Comparison of ENCODE assay signal across 1 cellular context in genomic region chr3:177358085-177358967, GRCh38.
TF ChIP-seq lines count a peak whose summit lies in the region.

No MANE protein-coding gene starts in this region.

TF ChIP-seq in HepG2, 621 proteins besides CTCF, POLR2A, EP300 and RAD21 (continued from another document and continues in another):
- TF ChIP-seq, protein P1, sequence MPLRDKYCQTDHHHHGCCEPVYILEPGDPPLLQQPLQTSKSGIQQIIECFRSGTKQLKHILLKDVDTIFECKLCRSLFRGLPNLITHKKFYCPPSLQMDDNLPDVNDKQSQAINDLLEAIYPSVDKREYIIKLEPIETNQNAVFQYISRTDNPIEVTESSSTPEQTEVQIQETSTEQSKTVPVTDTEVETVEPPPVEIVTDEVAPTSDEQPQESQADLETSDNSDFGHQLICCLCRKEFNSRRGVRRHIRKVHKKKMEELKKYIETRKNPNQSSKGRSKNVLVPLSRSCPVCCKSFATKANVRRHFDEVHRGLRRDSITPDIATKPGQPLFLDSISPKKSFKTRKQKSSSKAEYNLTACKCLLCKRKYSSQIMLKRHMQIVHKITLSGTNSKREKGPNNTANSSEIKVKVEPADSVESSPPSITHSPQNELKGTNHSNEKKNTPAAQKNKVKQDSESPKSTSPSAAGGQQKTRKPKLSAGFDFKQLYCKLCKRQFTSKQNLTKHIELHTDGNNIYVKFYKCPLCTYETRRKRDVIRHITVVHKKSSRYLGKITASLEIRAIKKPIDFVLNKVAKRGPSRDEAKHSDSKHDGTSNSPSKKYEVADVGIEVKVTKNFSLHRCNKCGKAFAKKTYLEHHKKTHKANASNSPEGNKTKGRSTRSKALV (CRISPR knock-in tag; IDR thresholded peaks at IDR 0.05) = no peak; the same call in 1 of the 2 replicates
- TF ChIP-seq ZNF83 (CRISPR knock-in tag; IDR thresholded peaks at IDR 0.05; ENCODE audit: borderline replicate concordance) (no peak), TFE3 (CRISPR knock-in tag; IDR thresholded peaks at IDR 0.05) (no peak), MED8 (CRISPR knock-in tag; IDR thresholded peaks at IDR 0.05; ENCODE audit: insufficient replicate concordance) (peak; percentile 30), CENPT (CRISPR knock-in tag; IDR thresholded peaks at IDR 0.05; ENCODE audit: low read depth) (no peak), ZSCAN21 (CRISPR knock-in tag; IDR thresholded peaks at IDR 0.05; ENCODE audit: borderline replicate concordance) (no peak; the same call in 1 of the 2 replicates), RXRA (CRISPR knock-in tag; IDR thresholded peaks at IDR 0.05) (0 out of 2 replicates have a peak, but pooled peaks have one; percentile 26), KDM1A (CRISPR knock-in tag; IDR thresholded peaks at IDR 0.05) (no peak), MXI1 (IDR thresholded peaks at IDR 0.05; ENCODE audit: borderline replicate concordance, low read depth, low read length) (peak; percentile 48; the same call in 1 of the 3 replicates), GABPB1 (CRISPR knock-in tag; IDR thresholded peaks at IDR 0.05) (no peak; the same call in 1 of the 2 replicates), ZBTB38 (CRISPR knock-in tag; IDR thresholded peaks at IDR 0.05) (no peak), ONECUT2 (CRISPR knock-in tag; IDR thresholded peaks at IDR 0.05) (no peak), HMG20A (CRISPR knock-in tag; IDR thresholded peaks at IDR 0.05; ENCODE audit: borderline replicate concordance) (no peak; the same call in 1 of the 2 replicates), ZSCAN29 (CRISPR knock-in tag; conservative IDR thresholded peaks at IDR 0.05) (no peak), ZNF225 (CRISPR knock-in tag; IDR thresholded peaks at IDR 0.05) (no peak), ZNF121 (CRISPR knock-in tag; IDR thresholded peaks at IDR 0.05) (no peak), JARID2 (CRISPR knock-in tag; IDR thresholded peaks at IDR 0.05; ENCODE audit: insufficient replicate concordance) (no peak), FOXP1 (IDR thresholded peaks at IDR 0.05) (no peak), FOXP1 (CRISPR knock-in tag; IDR thresholded peaks at IDR 0.05) (peak; percentile 49), ZNF644 (CRISPR knock-in tag; IDR thresholded peaks at IDR 0.05; ENCODE audit: low read depth) (peak; percentile 24; the same call in 1 of the 2 replicates), NAIF1 (CRISPR knock-in tag; IDR thresholded peaks at IDR 0.05; ENCODE audit: borderline replicate concordance) (no peak), ZNF761 (CRISPR knock-in tag; conservative IDR thresholded peaks at IDR 0.05) (no peak), TERF1 (CRISPR knock-in tag; IDR thresholded peaks at IDR 0.05) (no peak), YEATS2 (CRISPR knock-in tag; IDR thresholded peaks at IDR 0.05; ENCODE audit: borderline replicate concordance) (0 out of 2 replicates have a peak, but pooled peaks have one; percentile 39), PHB2 (IDR thresholded peaks at IDR 0.05; ENCODE audit: partially characterized antibody) (no peak), KDM5B (CRISPR knock-in tag; IDR thresholded peaks at IDR 0.05; ENCODE audit: borderline replicate concordance) (no peak), SIX1 (CRISPR knock-in tag; IDR thresholded peaks at IDR 0.05; ENCODE audit: borderline replicate concordance) (peak; percentile 74; the same call in 1 of the 2 replicates), MEIS1 (CRISPR knock-in tag; IDR thresholded peaks at IDR 0.05; ENCODE audit: borderline replicate concordance) (no peak), ZNF484 (CRISPR knock-in tag; IDR thresholded peaks at IDR 0.05; ENCODE audit: borderline replicate concordance, low read depth) (no peak), ZNF607 (CRISPR knock-in tag; IDR thresholded peaks at IDR 0.05; ENCODE audit: borderline replicate concordance) (no peak; the same call in 1 of the 2 replicates), GATAD2A (CRISPR knock-in tag; IDR thresholded peaks at IDR 0.05) (peak; percentile 61; the same call in 1 of the 2 replicates), TGIF2 (CRISPR knock-in tag; IDR thresholded peaks at IDR 0.05) (peak; percentile 67), TBP (CRISPR knock-in tag; IDR thresholded peaks at IDR 0.05) (no peak), IRF2 (CRISPR knock-in tag; IDR thresholded peaks at IDR 0.05) (no peak), ZNF598 (CRISPR knock-in tag; IDR thresholded peaks at IDR 0.05; ENCODE audit: borderline replicate concordance) (no peak), KLF16 (CRISPR knock-in tag; IDR thresholded peaks at IDR 0.05) (no peak), PTBP1 (IDR thresholded peaks at IDR 0.05; ENCODE audit: low read depth, low read length, poor library complexity, severe bottlenecking) (no peak)
- TF ChIP-seq, protein P2, sequence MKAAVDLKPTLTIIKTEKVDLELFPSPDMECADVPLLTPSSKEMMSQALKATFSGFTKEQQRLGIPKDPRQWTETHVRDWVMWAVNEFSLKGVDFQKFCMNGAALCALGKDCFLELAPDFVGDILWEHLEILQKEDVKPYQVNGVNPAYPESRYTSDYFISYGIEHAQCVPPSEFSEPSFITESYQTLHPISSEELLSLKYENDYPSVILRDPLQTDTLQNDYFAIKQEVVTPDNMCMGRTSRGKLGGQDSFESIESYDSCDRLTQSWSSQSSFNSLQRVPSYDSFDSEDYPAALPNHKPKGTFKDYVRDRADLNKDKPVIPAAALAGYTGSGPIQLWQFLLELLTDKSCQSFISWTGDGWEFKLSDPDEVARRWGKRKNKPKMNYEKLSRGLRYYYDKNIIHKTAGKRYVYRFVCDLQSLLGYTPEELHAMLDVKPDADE (CRISPR knock-in tag; IDR thresholded peaks at IDR 0.05) = 0 out of 2 replicates have a peak, but pooled peaks have one; percentile 32
- TF ChIP-seq, protein P3, sequence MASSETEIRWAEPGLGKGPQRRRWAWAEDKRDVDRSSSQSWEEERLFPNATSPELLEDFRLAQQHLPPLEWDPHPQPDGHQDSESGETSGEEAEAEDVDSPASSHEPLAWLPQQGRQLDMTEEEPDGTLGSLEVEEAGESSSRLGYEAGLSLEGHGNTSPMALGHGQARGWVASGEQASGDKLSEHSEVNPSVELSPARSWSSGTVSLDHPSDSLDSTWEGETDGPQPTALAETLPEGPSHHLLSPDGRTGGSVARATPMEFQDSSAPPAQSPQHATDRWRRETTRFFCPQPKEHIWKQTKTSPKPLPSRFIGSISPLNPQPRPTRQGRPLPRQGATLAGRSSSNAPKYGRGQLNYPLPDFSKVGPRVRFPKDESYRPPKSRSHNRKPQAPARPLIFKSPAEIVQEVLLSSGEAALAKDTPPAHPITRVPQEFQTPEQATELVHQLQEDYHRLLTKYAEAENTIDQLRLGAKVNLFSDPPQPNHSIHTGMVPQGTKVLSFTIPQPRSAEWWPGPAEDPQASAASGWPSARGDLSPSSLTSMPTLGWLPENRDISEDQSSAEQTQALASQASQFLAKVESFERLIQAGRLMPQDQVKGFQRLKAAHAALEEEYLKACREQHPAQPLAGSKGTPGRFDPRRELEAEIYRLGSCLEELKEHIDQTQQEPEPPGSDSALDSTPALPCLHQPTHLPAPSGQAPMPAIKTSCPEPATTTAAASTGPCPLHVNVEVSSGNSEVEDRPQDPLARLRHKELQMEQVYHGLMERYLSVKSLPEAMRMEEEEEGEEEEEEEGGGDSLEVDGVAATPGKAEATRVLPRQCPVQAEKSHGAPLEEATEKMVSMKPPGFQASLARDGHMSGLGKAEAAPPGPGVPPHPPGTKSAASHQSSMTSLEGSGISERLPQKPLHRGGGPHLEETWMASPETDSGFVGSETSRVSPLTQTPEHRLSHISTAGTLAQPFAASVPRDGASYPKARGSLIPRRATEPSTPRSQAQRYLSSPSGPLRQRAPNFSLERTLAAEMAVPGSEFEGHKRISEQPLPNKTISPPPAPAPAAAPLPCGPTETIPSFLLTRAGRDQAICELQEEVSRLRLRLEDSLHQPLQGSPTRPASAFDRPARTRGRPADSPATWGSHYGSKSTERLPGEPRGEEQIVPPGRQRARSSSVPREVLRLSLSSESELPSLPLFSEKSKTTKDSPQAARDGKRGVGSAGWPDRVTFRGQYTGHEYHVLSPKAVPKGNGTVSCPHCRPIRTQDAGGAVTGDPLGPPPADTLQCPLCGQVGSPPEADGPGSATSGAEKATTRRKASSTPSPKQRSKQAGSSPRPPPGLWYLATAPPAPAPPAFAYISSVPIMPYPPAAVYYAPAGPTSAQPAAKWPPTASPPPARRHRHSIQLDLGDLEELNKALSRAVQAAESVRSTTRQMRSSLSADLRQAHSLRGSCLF (CRISPR knock-in tag; IDR thresholded peaks at IDR 0.05; ENCODE audit: borderline replicate concordance) = no peak
- TF ChIP-seq, protein P4, sequence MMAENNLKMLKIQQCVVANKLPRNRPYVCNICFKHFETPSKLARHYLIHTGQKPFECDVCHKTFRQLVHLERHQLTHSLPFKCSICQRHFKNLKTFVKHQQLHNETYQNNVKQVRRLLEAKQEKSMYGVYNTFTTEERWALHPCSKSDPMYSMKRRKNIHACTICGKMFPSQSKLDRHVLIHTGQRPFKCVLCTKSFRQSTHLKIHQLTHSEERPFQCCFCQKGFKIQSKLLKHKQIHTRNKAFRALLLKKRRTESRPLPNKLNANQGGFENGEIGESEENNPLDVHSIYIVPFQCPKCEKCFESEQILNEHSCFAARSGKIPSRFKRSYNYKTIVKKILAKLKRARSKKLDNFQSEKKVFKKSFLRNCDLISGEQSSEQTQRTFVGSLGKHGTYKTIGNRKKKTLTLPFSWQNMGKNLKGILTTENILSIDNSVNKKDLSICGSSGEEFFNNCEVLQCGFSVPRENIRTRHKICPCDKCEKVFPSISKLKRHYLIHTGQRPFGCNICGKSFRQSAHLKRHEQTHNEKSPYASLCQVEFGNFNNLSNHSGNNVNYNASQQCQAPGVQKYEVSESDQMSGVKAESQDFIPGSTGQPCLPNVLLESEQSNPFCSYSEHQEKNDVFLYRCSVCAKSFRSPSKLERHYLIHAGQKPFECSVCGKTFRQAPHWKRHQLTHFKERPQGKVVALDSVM (CRISPR knock-in tag; IDR thresholded peaks at IDR 0.05) = no peak
- TF ChIP-seq, protein P5, sequence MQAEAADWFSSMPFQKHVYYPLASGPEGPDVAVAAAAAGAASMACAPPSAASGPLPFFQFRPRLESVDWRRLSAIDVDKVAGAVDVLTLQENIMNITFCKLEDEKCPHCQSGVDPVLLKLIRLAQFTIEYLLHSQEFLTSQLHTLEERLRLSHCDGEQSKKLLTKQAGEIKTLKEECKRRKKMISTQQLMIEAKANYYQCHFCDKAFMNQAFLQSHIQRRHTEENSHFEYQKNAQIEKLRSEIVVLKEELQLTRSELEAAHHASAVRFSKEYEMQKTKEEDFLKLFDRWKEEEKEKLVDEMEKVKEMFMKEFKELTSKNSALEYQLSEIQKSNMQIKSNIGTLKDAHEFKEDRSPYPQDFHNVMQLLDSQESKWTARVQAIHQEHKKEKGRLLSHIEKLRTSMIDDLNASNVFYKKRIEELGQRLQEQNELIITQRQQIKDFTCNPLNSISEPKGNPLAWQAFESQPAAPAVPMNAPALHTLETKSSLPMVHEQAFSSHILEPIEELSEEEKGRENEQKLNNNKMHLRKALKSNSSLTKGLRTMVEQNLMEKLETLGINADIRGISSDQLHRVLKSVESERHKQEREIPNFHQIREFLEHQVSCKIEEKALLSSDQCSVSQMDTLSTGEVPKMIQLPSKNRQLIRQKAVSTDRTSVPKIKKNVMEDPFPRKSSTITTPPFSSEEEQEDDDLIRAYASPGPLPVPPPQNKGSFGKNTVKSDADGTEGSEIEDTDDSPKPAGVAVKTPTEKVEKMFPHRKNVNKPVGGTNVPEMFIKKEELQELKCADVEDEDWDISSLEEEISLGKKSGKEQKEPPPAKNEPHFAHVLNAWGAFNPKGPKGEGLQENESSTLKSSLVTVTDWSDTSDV (CRISPR knock-in tag; IDR thresholded peaks at IDR 0.05) = no peak
- TF ChIP-seq, protein P6, sequence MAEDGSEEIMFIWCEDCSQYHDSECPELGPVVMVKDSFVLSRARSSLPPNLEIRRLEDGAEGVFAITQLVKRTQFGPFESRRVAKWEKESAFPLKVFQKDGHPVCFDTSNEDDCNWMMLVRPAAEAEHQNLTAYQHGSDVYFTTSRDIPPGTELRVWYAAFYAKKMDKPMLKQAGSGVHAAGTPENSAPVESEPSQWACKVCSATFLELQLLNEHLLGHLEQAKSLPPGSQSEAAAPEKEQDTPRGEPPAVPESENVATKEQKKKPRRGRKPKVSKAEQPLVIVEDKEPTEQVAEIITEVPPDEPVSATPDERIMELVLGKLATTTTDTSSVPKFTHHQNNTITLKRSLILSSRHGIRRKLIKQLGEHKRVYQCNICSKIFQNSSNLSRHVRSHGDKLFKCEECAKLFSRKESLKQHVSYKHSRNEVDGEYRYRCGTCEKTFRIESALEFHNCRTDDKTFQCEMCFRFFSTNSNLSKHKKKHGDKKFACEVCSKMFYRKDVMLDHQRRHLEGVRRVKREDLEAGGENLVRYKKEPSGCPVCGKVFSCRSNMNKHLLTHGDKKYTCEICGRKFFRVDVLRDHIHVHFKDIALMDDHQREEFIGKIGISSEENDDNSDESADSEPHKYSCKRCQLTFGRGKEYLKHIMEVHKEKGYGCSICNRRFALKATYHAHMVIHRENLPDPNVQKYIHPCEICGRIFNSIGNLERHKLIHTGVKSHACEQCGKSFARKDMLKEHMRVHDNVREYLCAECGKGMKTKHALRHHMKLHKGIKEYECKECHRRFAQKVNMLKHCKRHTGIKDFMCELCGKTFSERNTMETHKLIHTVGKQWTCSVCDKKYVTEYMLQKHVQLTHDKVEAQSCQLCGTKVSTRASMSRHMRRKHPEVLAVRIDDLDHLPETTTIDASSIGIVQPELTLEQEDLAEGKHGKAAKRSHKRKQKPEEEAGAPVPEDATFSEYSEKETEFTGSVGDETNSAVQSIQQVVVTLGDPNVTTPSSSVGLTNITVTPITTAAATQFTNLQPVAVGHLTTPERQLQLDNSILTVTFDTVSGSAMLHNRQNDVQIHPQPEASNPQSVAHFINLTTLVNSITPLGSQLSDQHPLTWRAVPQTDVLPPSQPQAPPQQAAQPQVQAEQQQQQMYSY (CRISPR knock-in tag; IDR thresholded peaks at IDR 0.05) = no peak
